ENCODE assay signal across 27 cellular contexts in the genomic region with DNA sequence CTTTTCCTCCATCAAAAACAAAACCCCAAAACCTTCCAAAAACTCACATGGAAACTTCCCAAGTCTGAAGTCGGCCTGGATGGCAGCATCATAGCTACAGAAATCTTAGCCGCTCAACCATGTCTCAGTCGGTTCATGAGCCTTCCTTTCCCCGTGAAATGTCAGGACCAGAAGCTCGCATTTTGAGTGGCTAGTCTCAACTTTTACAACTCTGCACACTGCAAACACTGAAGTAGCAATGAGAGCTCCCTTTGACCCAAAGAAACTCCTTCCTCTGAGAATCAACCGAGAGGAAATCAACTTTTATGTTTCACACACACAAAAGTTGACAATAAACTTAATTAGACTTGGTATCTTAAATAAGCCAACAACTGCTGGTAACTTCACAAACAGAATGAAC.
"Had no signal": no experiment of that assay in that cellular context is flagged by ENCODE, and none has a peak within 500 bp of the region (broad histone marks: within the 10 kb centered on the region; RNA-seq: fewer than 3 reads in every experiment).

No MANE protein-coding gene starts in this region.

- H3K27ac ChIP-seq: adrenal gland, body of pancreas, breast epithelium, SJCRH30, SK-N-MC had no signal

- H3K4me1 Mint-ChIP-seq: activated CD4-positive, alpha-beta T cell treated with anti-CD3 and anti-CD28 coated beads for 36 hours; activated CD4-positive, alpha-beta T cell treated with anti-CD3 and anti-CD28 coated beads, Interleukin-2, amount 10 ng/mL, durations not matched to agents 7 days and 5 days; activated naive CD4-positive, alpha-beta T cell treated with anti-CD3 and anti-CD28 coated beads, Interleukin-2, amount 50 U/mL, for 24 hours had no signal

- H3K27me3 ChIP-seq: adrenal gland, body of pancreas, breast epithelium had no signal

- H3K4me1 ChIP-seq: breast epithelium, SJCRH30 had no signal

- H3K4me3 Mint-ChIP-seq: activated CD4-positive, alpha-beta T cell treated with anti-CD3 and anti-CD28 coated beads for 36 hours; activated CD4-positive, alpha-beta T cell treated with anti-CD3 and anti-CD28 coated beads, Interleukin-2, amount 10 ng/mL, durations not matched to agents 7 days and 5 days; activated CD8-positive, alpha-beta T cell treated with anti-CD3 and anti-CD28 coated beads, Interleukin-2, amount 10 ng/mL, durations not matched to agents 7 days and 5 days; activated naive CD4-positive, alpha-beta T cell treated with anti-CD3 and anti-CD28 coated beads, Interleukin-2, amount 50 U/mL, for 24 hours; activated naive CD8-positive, alpha-beta T cell treated with anti-CD3 and anti-CD28 coated beads, Interleukin-2, amount 10 ng/mL, durations not matched to agents 7 days and 5 days; activated T-cell treated with anti-CD3 and anti-CD28 coated beads, Interleukin-2, amount 50 U/mL, for 24 hours; T-helper 2 cell treated with Interferon-gamma antibody and Interleukin-4, amounts not matched to agents 5 μg/mL and 100 μg/mL, for 36 hours; WTC11 had no signal

- H3K4me3 ChIP-seq: adrenal gland, body of pancreas, breast epithelium, SJCRH30, SK-N-MC had no signal

- H3K36me3 Mint-ChIP-seq: activated naive CD4-positive, alpha-beta T cell treated with anti-CD3 and anti-CD28 coated beads, Interleukin-2, amount 50 U/mL, for 24 hours; WTC11 had no signal

- H3K9me3 ChIP-seq: adrenal gland, body of pancreas, breast epithelium, SJCRH30 had no signal

- DNase-seq: activated CD4-positive, alpha-beta T cell treated with anti-CD3 and anti-CD28 coated beads for 36 hours; activated CD4-positive, alpha-beta T cell treated with anti-CD3 and anti-CD28 coated beads, Interleukin-2, amount 10 ng/mL, durations not matched to agents 7 days and 5 days; activated CD4-positive, alpha-beta T cell treated with anti-CD3 and anti-CD28 coated beads, Interleukin-2, amount 50 U/mL, for 48 hours; activated CD8-positive, alpha-beta T cell treated with anti-CD3 and anti-CD28 coated beads, Interleukin-2, amount 10 ng/mL, durations not matched to agents 7 days and 5 days; activated gamma-delta T cell; activated naive CD4-positive, alpha-beta T cell treated with Interleukin-2 at 50 U/mL for 16 hours; activated naive CD8-positive, alpha-beta T cell treated with anti-CD3 and anti-CD28 coated beads, Interleukin-2, amount 10 ng/mL, durations not matched to agents 7 days and 5 days; activated T-cell treated with anti-CD3 and anti-CD28 coated beads, Interleukin-2, amount 50 U/mL, for 24 hours; adrenal gland; body of pancreas; NCI-H1105; NCI-H1436; NCI-H1694; NCI-H1930; NCI-H2081 treated with DMSO at 0.1 percent for 48 hours; NCI-H226; NCI-H524 treated with DMSO at 0.1 percent for 48 hours; SHP77; SJCRH30 had no signal

- H3K36me3 ChIP-seq: adrenal gland, breast epithelium, SJCRH30 had no signal

- ATAC-seq: activated CD4-positive, alpha-beta T cell treated with anti-CD3 and anti-CD28 coated beads for 36 hours; activated CD4-positive, CD25-positive, alpha-beta regulatory T cell treated with anti-CD3 and anti-CD28 coated beads, Interleukin-2, amount 50 U/mL, for 24 hours; activated CD8-positive, alpha-beta T cell treated with anti-CD3 and anti-CD28 coated beads, Interleukin-2, amount 10 ng/mL, durations not matched to agents 7 days and 5 days; body of pancreas; Panc1; WTC11 had no signal

- H3K27ac Mint-ChIP-seq: activated CD4-positive, alpha-beta T cell treated with anti-CD3 and anti-CD28 coated beads for 36 hours; activated CD4-positive, alpha-beta T cell treated with anti-CD3 and anti-CD28 coated beads, Interleukin-2, amount 10 ng/mL, durations not matched to agents 7 days and 5 days; activated CD8-positive, alpha-beta T cell treated with anti-CD3 and anti-CD28 coated beads, Interleukin-2, amount 10 ng/mL, durations not matched to agents 7 days and 5 days; activated naive CD4-positive, alpha-beta T cell treated with anti-CD3 and anti-CD28 coated beads, Interleukin-2, amount 50 U/mL, for 24 hours; activated naive CD8-positive, alpha-beta T cell treated with anti-CD3 and anti-CD28 coated beads, Interleukin-2, amount 10 ng/mL, durations not matched to agents 7 days and 5 days; activated T-cell treated with anti-CD3 and anti-CD28 coated beads, Interleukin-2, amount 50 U/mL, for 24 hours; activated T-helper 2 cell treated with anti-CD3 and anti-CD28 coated beads, Interferon-gamma antibody, Interleukin-2, Interleukin-4, amounts not matched to agents 10 μg/mL and 5 μg/mL and 100 μg/mL, durations not matched to agents 14 hours and 24 hours and 36 hours; T-helper 2 cell treated with Interferon-gamma antibody and Interleukin-4, amounts not matched to agents 5 μg/mL and 100 μg/mL, for 36 hours had no signal

- H3K9me3 Mint-ChIP-seq: activated naive CD4-positive, alpha-beta T cell treated with anti-CD3 and anti-CD28 coated beads, Interleukin-2, amount 50 U/mL, for 24 hours; activated naive CD8-positive, alpha-beta T cell treated with anti-CD3 and anti-CD28 coated beads, Interleukin-2, amount 10 ng/mL, durations not matched to agents 7 days and 5 days; activated T-cell treated with anti-CD3 and anti-CD28 coated beads, Interleukin-2, amount 50 U/mL, for 24 hours had no signal
